In the genomic region with DNA sequence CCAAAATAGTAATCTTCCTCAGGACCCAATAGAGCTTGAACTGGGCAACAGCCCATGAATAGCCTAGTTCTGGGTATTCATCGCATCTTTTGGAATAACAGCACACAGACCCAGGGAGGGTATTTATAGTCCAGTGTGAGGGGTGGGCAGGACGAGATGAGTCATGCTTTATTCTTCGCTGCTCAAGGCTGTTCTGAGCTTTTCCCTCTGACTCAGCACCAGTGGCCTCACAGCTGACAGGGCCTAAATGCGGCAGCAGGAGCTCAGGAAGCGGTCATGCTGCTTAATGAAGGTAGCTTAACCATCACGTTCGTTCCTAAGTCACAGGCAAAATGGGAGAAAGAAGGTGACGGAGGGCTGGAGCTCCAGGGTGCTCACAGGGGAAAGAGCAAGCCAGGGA, we compare ENCODE assay signal across 10 cellular contexts. TPM values are rescaled to one million over a fixed set of nuclear protein-coding genes. Genes with fewer than 3 reads are reported as not detected.
DNase-seq lines count a peak whose midpoint lies in the region; ATAC-seq, FAIRE-seq and TF ChIP-seq lines count a peak whose summit lies in the region.
"Not testable (repeated sequence)": the region's sequence is repeated elsewhere in the genome, so short reads cannot be mapped to it uniquely, and the experiment has no call there.
"Had no signal": no experiment of that assay in that cellular context is flagged by ENCODE, and none has a peak within 500 bp of the region (broad histone marks: within the 10 kb centered on the region; RNA-seq: fewer than 3 reads in every experiment).

No MANE protein-coding gene starts in this region.

- not testable (repeated sequence) for BruUV-seq in K562 (replicated peaks; lab: Mats Ljungman, UMichigan)

- POLR2A ChIA-PET in K562 (lab: Yijun Ruan, JAX), result not testable (repeated sequence)

- intact Hi-C loops in K562 (cut with micrococcal nuclease); mucosa of descending colon (cut with DNase I, micrococcal nuclease): not testable (repeated sequence)

- H3K27ac ChIP-seq in K562 (ENCODE audit: extremely low read depth, low read depth, low read length), result not testable (repeated sequence)

- in situ Hi-C loops in K562 (cut with MboI), result not testable (repeated sequence)

- TF ChIP-seq POLR2A in K562 (conservative IDR thresholded peaks at IDR 0.05), result not testable (repeated sequence)

- H3K4me3 ChIP-seq in K562, mucosa of descending colon: not testable (repeated sequence)

- not testable (repeated sequence) for H3K4me2 ChIP-seq in K562 (ENCODE audit: insufficient read depth, low read length)

- not testable (repeated sequence) for DNase-seq in K562 (ENCODE audit: extremely low read depth in 1 of 4, low spot score in 3 of 4); mucosa of descending colon

- not testable (repeated sequence) for H2AFZ ChIP-seq in K562 (ENCODE audit: low read depth, low read length)

- not testable (repeated sequence) for H3K9ac ChIP-seq in K562 (ENCODE audit: insufficient read depth in 1 of 2, low read depth in 2 of 2, low read length in 2 of 2)

- WGBS in K562 (ENCODE audit: insufficient coverage, low coverage, missing lambda C conversion rate), result no CpG with 5 or more reads among the region's 8 CpGs

- not testable (repeated sequence) for TF ChIP-seq CTCF in K562 (IDR thresholded peaks at IDR 0.05 in 2 of 3, conservative IDR thresholded peaks at IDR 0.05 in 1 of 3; ENCODE audit: insufficient read depth in 2 of 3, low read depth in 1 of 3, low read length in 3 of 3); mucosa of descending colon (IDR thresholded peaks at IDR 0.05)

- not testable (repeated sequence) for H3K27me3 ChIP-seq in K562 (ENCODE audit: control insufficient read depth in 2 of 2, insufficient read depth in 2 of 2, low read length in 2 of 2)

- TF ChIP-seq RAD21 in K562 (CRISPR knock-in tag; conservative IDR thresholded peaks at IDR 0.05 in 1 of 2, IDR thresholded peaks at IDR 0.05 in 1 of 2), result not testable (repeated sequence)

- not testable (repeated sequence) for H3K9me1 ChIP-seq in K562 (ENCODE audit: control insufficient read depth, insufficient read depth, low read length)

- not testable (repeated sequence) for FAIRE-seq in K562 (lab: Jason Lieb, UNC)

- H4K20me1 ChIP-seq in K562 (replicated peaks; ENCODE audit: control insufficient read depth, insufficient read depth, low read length), result not testable (repeated sequence)

- ATAC-seq in GM18498 (IDR thresholded peaks at IDR 0.05; ENCODE audit: unreplicated experiment) (peak; percentile 86), GM19025 (IDR thresholded peaks at IDR 0.05; ENCODE audit: low read depth, unreplicated experiment) (peak; percentile 83), GM21515 (IDR thresholded peaks at IDR 0.05; ENCODE audit: unreplicated experiment) (peak; percentile 83), HG02623 (IDR thresholded peaks at IDR 0.05; ENCODE audit: unreplicated experiment) (peak; percentile 93), HG03064 (IDR thresholded peaks at IDR 0.05; ENCODE audit: low read depth, unreplicated experiment) (peak; percentile 78), HG03520 (IDR thresholded peaks at IDR 0.05; ENCODE audit: unreplicated experiment) (peak; percentile 85), K562 (peak; percentile 71), mucosa of descending colon (peak; percentile 56)

- not testable (repeated sequence) for H3K79me2 ChIP-seq in K562 (ENCODE audit: control insufficient read depth, insufficient read depth, low read length)

- CTCF ChIA-PET in K562 (lab: Yijun Ruan, JAX; ENCODE audit: low intra/inter-chr PET ratio), result not testable (repeated sequence)

- not testable (repeated sequence) for TF ChIP-seq EP300 in K562 (IDR thresholded peaks at IDR 0.05; ENCODE audit: low read length)

- not testable (repeated sequence) for H3K4me1 ChIP-seq in K562 (replicated peaks in 1 of 2; ENCODE audit: control insufficient read depth in 2 of 2, insufficient read depth in 2 of 2, low read length in 2 of 2); mucosa of descending colon (ENCODE audit: low read depth)

- not testable (repeated sequence) for H3K9me3 ChIP-seq in K562 (replicated peaks; ENCODE audit: control insufficient read depth, insufficient read depth, low read depth, low read length); mucosa of descending colon

- not testable (repeated sequence) for H3K36me3 ChIP-seq in K562 (ENCODE audit: control insufficient read depth, insufficient read depth, low read length); mucosa of descending colon (ENCODE audit: low read depth)

RNA-seq across cellular contexts. Expression of a gene that starts 7.3 kb away (rescaled TPM):
- 1.9 and 2.5 TPM in 2 replicates for total RNA-seq in K562 (2011; cell fraction: chromatin; rRNA removed; ENCODE audit: low replicate concordance)
- not detected in 2 replicates for total RNA-seq in K562 (2011; cell fraction: nucleolus; rRNA removed)
- total RNA-seq in K562 (2011; cell fraction: nucleoplasm; rRNA removed), result not detected in 2 replicates
- total RNA-seq in K562 (2014; rRNA removed) (not detected in 2 replicates), K562 (2014; rRNA removed; fragmentation: Illumina TruSeq; extraction: Trizol) (1.3 and 2.3 TPM in 2 replicates), K562 (2015; rRNA removed; fragmentation: Illumina TruSeq; extraction: Trizol) (1.8 TPM in 1 of 2 replicates, not detected in the other), K562 (2021) (0.55 and 0.74 TPM in 2 replicates), mucosa of descending colon (1 to 10 TPM in 1 of 3 donors, under 1 TPM in 2; 0.65 to 1.4 (median 0.93) TPM)
- polyA plus RNA-seq in K562 (2011; rRNA removed) (2.5 and 2.6 TPM in 2 replicates), K562 (2014; fragmentation: Illumina TruSeq; extraction: Trizol) (0.49 and 0.82 TPM in 2 replicates), K562 (2014; fragmentation: Nextera tagmentation; extraction: Ambion mirVana) (1 to 10 TPM in 1 of 2 experiments, under 1 TPM in 1; 0.98 to 1.6 TPM), K562 (2014; rRNA removed) (not detected in 2 replicates)
- 0.15 TPM in 1 of 2 replicates, not detected in the other for polyA plus RNA-seq in K562 (2011; cell fraction: cytosol; rRNA removed)
- 0.14 TPM in 1 of 2 replicates, not detected in the other for polyA plus RNA-seq in K562 (2011; cell fraction: nucleus; rRNA removed)
- polyA plus RNA-seq in K562 (2012), result 0.58 and 2.0 TPM in 2 replicates
- 3.3 and 5.7 TPM in 2 replicates for polyA minus RNA-seq in K562 (2011; rRNA and poly(A)+ RNA removed)
- polyA minus RNA-seq in K562 (2011; cell fraction: cytosol; rRNA and poly(A)+ RNA removed), result 4.3 and 7.4 TPM in 2 replicates
- polyA minus RNA-seq in K562 (2011; cell fraction: nucleus; rRNA and poly(A)+ RNA removed), result 0.27 TPM in 1 of 2 replicates, not detected in the other
- total RNA-seq: activated CD4-positive, alpha-beta T cell treated with anti-CD3 and anti-CD28 coated beads, Interleukin-2, amount 10 ng/mL, durations not matched to agents 24 days and 14 days; activated T-helper 2 cell treated with anti-CD3 and anti-CD28 coated beads, Interferon-gamma antibody, Interleukin-2, Interleukin-4, amounts not matched to agents 10 μg/mL and 5 μg/mL and 100 μg/mL, durations not matched to agents 14 hours and 24 hours and 36 hours had no signal
